In genomic region chr10:59905735-59906416, GRCh38 we compare ENCODE assay signal across 8 cellular contexts. TPM values are rescaled to one million over a fixed set of nuclear protein-coding genes. Genes with fewer than 3 reads are reported as not detected.
A peak's percentile ranks its signal among the peaks of the same experiment; 100 is the strongest.
DNase-seq lines count a peak whose midpoint lies in the region; ATAC-seq and TF ChIP-seq lines count a peak whose summit lies in the region.

No MANE protein-coding gene starts in this region.

- peak; percentile 3 for ATAC-seq in GM18517 (IDR thresholded peaks at IDR 0.05; ENCODE audit: unreplicated experiment)
- no peak for ATAC-seq in left lobe of liver
- ATAC-seq in GM19452 (IDR thresholded peaks at IDR 0.05; ENCODE audit: unreplicated experiment), result no peak
- ATAC-seq in GM18867 (IDR thresholded peaks at IDR 0.05; ENCODE audit: unreplicated experiment), result no peak

- intact Hi-C loops in stomach (cut with DNase I; ENCODE audit: low total_unique reads), result no loop called here

- no peaks in the 10 kb centered on the region for H3K36me3 ChIP-seq in stomach

- WGBS in stomach, 5 donors, result 0 to 1% (median 0%) methylated on average over 9 to 56 of the region's 56 CpGs

- TF ChIP-seq POLR2A in NB4 (IDR thresholded peaks at IDR 0.05; ENCODE audit: extremely low read depth, insufficient read length), result no peak
- TF ChIP-seq POLR2A in stomach (IDR thresholded peaks at IDR 0.05), result no peak

- H3K27ac ChIP-seq in stomach, result peak overlapping the region; percentile 83 to 97 (median 96)

- H3K27me3 Mint-ChIP-seq in brain, result peaks cover 14% of the 10 kb centered on the region

- no peak for TF ChIP-seq CTCF in NB4 (IDR thresholded peaks at IDR 0.05; ENCODE audit: low read depth, low read length)
- TF ChIP-seq CTCF in brain (conservative IDR thresholded peaks at IDR 0.05), result no peak
- no peak for TF ChIP-seq CTCF in stomach (IDR thresholded peaks at IDR 0.05)

- H3K4me1 Mint-ChIP-seq in brain, result peaks cover 64% of the 10 kb centered on the region

- DNase-seq in NB4 (ENCODE audit: low read depth) (peak; percentile 36), left lobe of liver (ENCODE audit: low spot score) (peak; percentile 47), stomach (no peak), NCI-H1105 treated with DMSO at 0.1 percent for 48 hours (lab: John Stamatoyannopoulos, UW) (no peak)

- H3K27me3 ChIP-seq in stomach, result no peaks in the 10 kb centered on the region

- H3K4me3 ChIP-seq in NB4 (ENCODE audit: low read depth, low read length) (peak overlapping the region; percentile 90), stomach (peak overlapping the region; percentile 79 to 96 (median 87))

- peaks cover 0 to 4% (median 0%) of the 10 kb centered on the region in 5 experiments for H3K9me3 Mint-ChIP-seq in brain

- no peaks in the 10 kb centered on the region for H3K36me3 Mint-ChIP-seq in brain

- peak overlapping the region; percentile 96 to 99 (median 99) for H3K4me3 Mint-ChIP-seq in brain

- no peaks in the 10 kb centered on the region for H3K9me3 ChIP-seq in stomach

- H3K27ac Mint-ChIP-seq in brain, result peak overlapping the region; percentile 95 to 99 (median 98)

- TF ChIP-seq EP300 in stomach (IDR thresholded peaks at IDR 0.05), result no peak

- peaks cover 23 to 65% (median 50%) of the 10 kb centered on the region in 4 donors for H3K4me1 ChIP-seq in stomach

RNA-seq across cellular contexts. Expression of gene CCDC6, which starts 0.5 kb away (rescaled TPM):
- polyA plus RNA-seq in brain (ENCODE audit: insufficient read depth, low read depth, low replicate concordance) (11.4 TPM), stomach (10 to 100 TPM; 12.5 to 14.8 (median 14.2) TPM)
- total RNA-seq in left lobe of liver (8.4 TPM), stomach (10 to 100 TPM; 13.9 to 56.0 (median 33.0) TPM)

Comparison
In these comparisons a context has a peak if more than half of its experiments do, and no peak if none do; other contexts are left out.
1. DNase-seq: peak in NB4 (single experiment) and left lobe of liver (single experiment); none in stomach (single experiment) and NCI-H1105 treated with DMSO at 0.1 percent for 48 hours (single experiment).